In genomic region chr17:16930571-16931317, GRCh38 we compare ENCODE assay signal across 22 cellular contexts. TPM values are rescaled to one million over a fixed set of nuclear protein-coding genes. Genes with fewer than 3 reads are reported as not detected.
"Had no signal": no experiment of that assay in that cellular context is flagged by ENCODE, and none has a peak within 500 bp of the region (broad histone marks: within the 10 kb centered on the region; RNA-seq: fewer than 3 reads in every experiment).

No MANE protein-coding gene starts in this region.

- FAIRE-seq: frontal cortex, small intestine, urothelium cell line had no signal

- H3K27ac Mint-ChIP-seq: activated B cell treated with CpG ODN at 0.5 μM for 24 hours; activated CD4-positive, alpha-beta memory T cell treated with anti-CD3 and anti-CD28 coated beads, Interleukin-2, amount 10 ng/mL, durations not matched to agents 7 days and 5 days; activated naive CD4-positive, alpha-beta T cell treated with anti-CD3 and anti-CD28 coated beads, Interleukin-2, amount 50 U/mL, for 24 hours; activated T-helper 2 cell treated with anti-CD3 and anti-CD28 coated beads, Interferon-gamma antibody, Interleukin-2, Interleukin-4, amounts not matched to agents 10 μg/mL and 5 μg/mL and 100 μg/mL, durations not matched to agents 14 hours and 24 hours and 36 hours; T-cell had no signal

- H3K9me3 ChIP-seq: ascending aorta, left lung, prostate gland, thyroid gland had no signal

- H3K27me3 Mint-ChIP-seq: activated B cell treated with CpG ODN at 0.5 μM for 24 hours; activated CD4-positive, alpha-beta memory T cell treated with anti-CD3 and anti-CD28 coated beads, Interleukin-2, amount 10 ng/mL, durations not matched to agents 7 days and 5 days; activated naive CD4-positive, alpha-beta T cell treated with anti-CD3 and anti-CD28 coated beads, Interleukin-2, amount 50 U/mL, for 24 hours; memory B cell had no signal

- H3K36me3 Mint-ChIP-seq: activated naive CD4-positive, alpha-beta T cell treated with anti-CD3 and anti-CD28 coated beads, Interleukin-2, amount 50 U/mL, for 24 hours; memory B cell; T-cell had no signal

- H3K4me3 Mint-ChIP-seq: activated B cell treated with CpG ODN at 0.5 μM for 24 hours; activated CD4-positive, alpha-beta memory T cell treated with anti-CD3 and anti-CD28 coated beads, Interleukin-2, amount 10 ng/mL, durations not matched to agents 7 days and 5 days; activated naive CD4-positive, alpha-beta T cell treated with anti-CD3 and anti-CD28 coated beads, Interleukin-2, amount 50 U/mL, for 24 hours; memory B cell; T-cell had no signal

- H3K27me3 ChIP-seq: ascending aorta, left lung, thyroid gland had no signal

- H3K4me1 ChIP-seq: ascending aorta, left lung, prostate gland, thyroid gland had no signal

- H3K4me1 Mint-ChIP-seq: activated CD4-positive, alpha-beta memory T cell treated with anti-CD3 and anti-CD28 coated beads, Interleukin-2, amount 10 ng/mL, durations not matched to agents 7 days and 5 days had no signal

- H3K27ac ChIP-seq: ascending aorta, left lung, prostate gland, thyroid gland had no signal

- DNase-seq: activated B cell treated with CpG ODN at 0.5 μM for 24 hours; activated CD4-positive, alpha-beta memory T cell treated with anti-CD3 and anti-CD28 coated beads, Interleukin-2, amount 10 ng/mL, durations not matched to agents 7 days and 5 days; activated CD4-positive, alpha-beta T cell treated with anti-CD3 and anti-CD28 coated beads for 4 hours; activated T-cell treated with anti-CD3 and anti-CD28 coated beads, Interleukin-2, amount 50 U/mL, for 1 hour; cortex of kidney; effector CD4-positive, alpha-beta T cell; right cardiac atrium; small intestine; stimulated activated CD4-positive, alpha-beta T cell treated with anti-CD3 and anti-CD28 coated beads, Interleukin-4, amount 100 ng/mL, for 1 hour; T-cell; thyroid gland had no signal

- H3K4me3 ChIP-seq: ascending aorta, left lung, prostate gland, thyroid gland had no signal

- H3K9me3 Mint-ChIP-seq: activated B cell treated with CpG ODN at 0.5 μM for 24 hours; activated CD4-positive, alpha-beta memory T cell treated with anti-CD3 and anti-CD28 coated beads, Interleukin-2, amount 10 ng/mL, durations not matched to agents 7 days and 5 days; activated naive CD4-positive, alpha-beta T cell treated with anti-CD3 and anti-CD28 coated beads, Interleukin-2, amount 50 U/mL, for 24 hours; activated T-helper 2 cell treated with anti-CD3 and anti-CD28 coated beads, Interferon-gamma antibody, Interleukin-2, Interleukin-4, amounts not matched to agents 10 μg/mL and 5 μg/mL and 100 μg/mL, durations not matched to agents 14 hours and 24 hours and 36 hours; memory B cell; T-cell had no signal

- ATAC-seq: left lung, right cardiac atrium, T-cell had no signal

- H3K36me3 ChIP-seq: ascending aorta, left lung, prostate gland, thyroid gland had no signal

RNA-seq across cellular contexts. Expression of gene TNFRSF13B, which starts 41.2 kb away (rescaled TPM):
- total RNA-seq: activated CD4-positive, alpha-beta memory T cell treated with anti-CD3 and anti-CD28 coated beads, Interleukin-2, amount 10 ng/mL, durations not matched to agents 7 days and 5 days; ascending aorta; frontal cortex; kidney epithelial cell; prostate gland; right cardiac atrium; subcutaneous adipose tissue; thyroid gland had no signal
- polyA plus RNA-seq: neural cell, right cardiac atrium had no signal
